Comparison of ENCODE assay signal across 1 cellular context in the genomic region with DNA sequence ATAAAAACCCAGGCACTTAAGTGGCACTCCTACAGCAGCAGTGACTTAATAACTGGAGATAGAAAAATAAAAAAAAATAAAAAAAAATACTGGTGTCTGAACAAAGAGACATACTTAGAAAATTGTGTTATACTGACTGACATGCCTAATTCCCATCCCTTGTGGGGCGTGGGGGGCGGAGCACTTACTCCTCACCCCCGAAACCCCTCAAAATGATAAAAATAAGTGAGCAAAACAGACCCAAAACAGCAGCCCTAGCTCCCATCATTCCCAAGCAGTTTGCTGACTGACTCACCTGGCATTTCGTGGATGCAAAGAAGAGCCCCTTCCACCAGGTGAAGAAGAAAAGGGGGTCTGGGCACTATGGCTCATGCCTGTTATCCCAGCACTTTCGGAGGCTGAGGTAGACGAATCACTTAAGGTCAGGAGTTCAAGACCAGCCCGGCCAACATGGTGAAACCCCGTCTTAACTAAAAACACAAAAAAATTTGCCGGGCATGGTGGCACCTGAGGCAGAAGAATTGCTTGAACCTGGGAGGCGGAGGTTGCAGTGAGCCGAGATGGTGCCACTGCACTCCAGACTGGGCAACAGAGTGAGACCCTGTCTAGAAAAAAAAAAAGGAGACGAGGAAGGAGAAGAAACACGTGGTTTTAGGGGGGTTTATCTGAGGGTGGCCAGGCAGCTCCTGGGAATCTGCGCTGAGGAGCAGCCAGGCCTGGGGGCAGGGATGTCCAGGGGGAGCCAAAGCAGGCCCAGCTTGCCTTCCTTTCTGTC.
A peak's percentile ranks its signal among the peaks of the same experiment; 100 is the strongest.
TF ChIP-seq lines count a peak whose summit lies in the region.

No MANE protein-coding gene starts in this region.

TF ChIP-seq in K562, 482 proteins besides CTCF, POLR2A, EP300 and RAD21 (continued from another document):
- TF ChIP-seq ZNF121 (CRISPR knock-in tag; conservative IDR thresholded peaks at IDR 0.05) (peak; percentile 94), BCOR (IDR thresholded peaks at IDR 0.05) (peak; percentile 49), SIN3A (IDR thresholded peaks at IDR 0.05; ENCODE audit: borderline replicate concordance in 2 of 2, control insufficient read depth in 1 of 2, low read depth in 2 of 2, low read length in 2 of 2) (no peak), CBFA2T3 (IDR thresholded peaks at IDR 0.05) (0 out of 2 replicates have a peak, but pooled peaks have one; percentile 15)
- TF ChIP-seq, protein P1, sequence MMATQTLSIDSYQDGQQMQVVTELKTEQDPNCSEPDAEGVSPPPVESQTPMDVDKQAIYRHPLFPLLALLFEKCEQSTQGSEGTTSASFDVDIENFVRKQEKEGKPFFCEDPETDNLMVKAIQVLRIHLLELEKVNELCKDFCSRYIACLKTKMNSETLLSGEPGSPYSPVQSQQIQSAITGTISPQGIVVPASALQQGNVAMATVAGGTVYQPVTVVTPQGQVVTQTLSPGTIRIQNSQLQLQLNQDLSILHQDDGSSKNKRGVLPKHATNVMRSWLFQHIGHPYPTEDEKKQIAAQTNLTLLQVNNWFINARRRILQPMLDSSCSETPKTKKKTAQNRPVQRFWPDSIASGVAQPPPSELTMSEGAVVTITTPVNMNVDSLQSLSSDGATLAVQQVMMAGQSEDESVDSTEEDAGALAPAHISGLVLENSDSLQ (IDR thresholded peaks at IDR 0.05): 0 out of 2 replicates have a peak, but pooled peaks have one; percentile 25
- TF ChIP-seq, protein P2, sequence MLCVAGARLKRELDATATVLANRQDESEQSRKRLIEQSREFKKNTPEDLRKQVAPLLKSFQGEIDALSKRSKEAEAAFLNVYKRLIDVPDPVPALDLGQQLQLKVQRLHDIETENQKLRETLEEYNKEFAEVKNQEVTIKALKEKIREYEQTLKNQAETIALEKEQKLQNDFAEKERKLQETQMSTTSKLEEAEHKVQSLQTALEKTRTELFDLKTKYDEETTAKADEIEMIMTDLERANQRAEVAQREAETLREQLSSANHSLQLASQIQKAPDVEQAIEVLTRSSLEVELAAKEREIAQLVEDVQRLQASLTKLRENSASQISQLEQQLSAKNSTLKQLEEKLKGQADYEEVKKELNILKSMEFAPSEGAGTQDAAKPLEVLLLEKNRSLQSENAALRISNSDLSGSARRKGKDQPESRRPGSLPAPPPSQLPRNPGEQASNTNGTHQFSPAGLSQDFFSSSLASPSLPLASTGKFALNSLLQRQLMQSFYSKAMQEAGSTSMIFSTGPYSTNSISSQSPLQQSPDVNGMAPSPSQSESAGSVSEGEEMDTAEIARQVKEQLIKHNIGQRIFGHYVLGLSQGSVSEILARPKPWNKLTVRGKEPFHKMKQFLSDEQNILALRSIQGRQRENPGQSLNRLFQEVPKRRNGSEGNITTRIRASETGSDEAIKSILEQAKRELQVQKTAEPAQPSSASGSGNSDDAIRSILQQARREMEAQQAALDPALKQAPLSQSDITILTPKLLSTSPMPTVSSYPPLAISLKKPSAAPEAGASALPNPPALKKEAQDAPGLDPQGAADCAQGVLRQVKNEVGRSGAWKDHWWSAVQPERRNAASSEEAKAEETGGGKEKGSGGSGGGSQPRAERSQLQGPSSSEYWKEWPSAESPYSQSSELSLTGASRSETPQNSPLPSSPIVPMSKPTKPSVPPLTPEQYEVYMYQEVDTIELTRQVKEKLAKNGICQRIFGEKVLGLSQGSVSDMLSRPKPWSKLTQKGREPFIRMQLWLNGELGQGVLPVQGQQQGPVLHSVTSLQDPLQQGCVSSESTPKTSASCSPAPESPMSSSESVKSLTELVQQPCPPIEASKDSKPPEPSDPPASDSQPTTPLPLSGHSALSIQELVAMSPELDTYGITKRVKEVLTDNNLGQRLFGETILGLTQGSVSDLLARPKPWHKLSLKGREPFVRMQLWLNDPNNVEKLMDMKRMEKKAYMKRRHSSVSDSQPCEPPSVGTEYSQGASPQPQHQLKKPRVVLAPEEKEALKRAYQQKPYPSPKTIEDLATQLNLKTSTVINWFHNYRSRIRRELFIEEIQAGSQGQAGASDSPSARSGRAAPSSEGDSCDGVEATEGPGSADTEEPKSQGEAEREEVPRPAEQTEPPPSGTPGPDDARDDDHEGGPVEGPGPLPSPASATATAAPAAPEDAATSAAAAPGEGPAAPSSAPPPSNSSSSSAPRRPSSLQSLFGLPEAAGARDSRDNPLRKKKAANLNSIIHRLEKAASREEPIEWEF (CRISPR knock-in tag; IDR thresholded peaks at IDR 0.05): 0 out of 2 replicates have a peak, but pooled peaks have one; percentile 10
